ENCODE assay signal across 12 cellular contexts in the genomic region with DNA sequence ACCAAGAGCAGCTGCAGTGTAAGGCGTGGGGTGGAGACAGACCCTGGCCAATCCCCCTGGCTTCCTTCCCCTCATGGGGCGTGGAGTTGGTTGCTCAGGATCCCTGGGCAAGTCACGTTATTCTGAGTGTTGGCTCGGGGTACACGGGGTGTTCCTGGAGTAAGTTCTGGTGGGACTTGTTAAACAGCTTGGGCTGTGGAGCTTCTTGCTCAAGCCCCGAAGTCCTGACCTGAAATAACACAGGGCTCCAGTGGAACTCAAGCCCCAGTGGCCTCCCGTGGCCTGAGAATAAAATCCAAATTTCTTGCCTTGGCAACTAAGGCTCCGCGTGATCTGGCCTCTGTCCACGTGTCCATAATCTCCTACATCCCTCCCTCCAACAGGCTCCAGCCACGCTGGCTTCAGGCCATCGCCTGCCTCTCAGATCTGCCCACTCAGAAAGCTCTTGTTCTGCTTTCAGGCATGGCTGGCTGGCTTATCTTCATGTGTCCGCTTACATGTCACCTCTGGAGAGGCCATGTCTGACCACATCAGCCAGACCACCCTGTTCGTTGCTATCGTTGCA. TPM values are rescaled to one million over a fixed set of nuclear protein-coding genes. Genes with fewer than 3 reads are reported as not detected.
DNase-seq lines count a peak whose midpoint lies in the region; ATAC-seq and TF ChIP-seq lines count a peak whose summit lies in the region.
"Had no signal": no experiment of that assay in that cellular context is flagged by ENCODE, and none has a peak within 500 bp of the region (broad histone marks: within the 10 kb centered on the region; RNA-seq: fewer than 3 reads in every experiment).

No MANE protein-coding gene starts in this region.

- no peak overlapping the region for H3K18ac ChIP-seq in trophoblast cell (ENCODE audit: low read length)

- H4K20me1 ChIP-seq in MM.1S (ENCODE audit: insufficient read depth, low read length): no peaks in the 10 kb centered on the region

- H3K9ac ChIP-seq in trophoblast cell (ENCODE audit: low read length) (no peak overlapping the region), MM.1S (ENCODE audit: low read length) (no peak overlapping the region)

- no peak overlapping the region for H4K8ac ChIP-seq in trophoblast cell (ENCODE audit: low read depth, low read length)

- H3K27ac Mint-ChIP-seq in stimulated activated memory B cell treated with anti-CD40 and anti-IgM and Interleukin-4, amounts not matched to agents 10 μg/mL and 1 μg/mL and 100 μg/mL, for 72 hours: no peak overlapping the region
- H3K27ac Mint-ChIP-seq: activated T-helper 2 cell treated with anti-CD3 and anti-CD28 coated beads, Interferon-gamma antibody, Interleukin-2, Interleukin-4, amounts not matched to agents 10 μg/mL and 5 μg/mL and 100 μg/mL, durations not matched to agents 14 hours and 24 hours and 36 hours had no signal

- H3K9me2 ChIP-seq in MM.1S (replicated peaks; ENCODE audit: insufficient read depth, low read length): no peaks in the 10 kb centered on the region

- H3K9me3 Mint-ChIP-seq in stimulated activated memory B cell treated with anti-CD40 and anti-IgM and Interleukin-4, amounts not matched to agents 10 μg/mL and 1 μg/mL and 100 μg/mL, for 72 hours: no peaks in the 10 kb centered on the region
- H3K9me3 Mint-ChIP-seq: activated T-helper 2 cell treated with anti-CD3 and anti-CD28 coated beads, Interferon-gamma antibody, Interleukin-2, Interleukin-4, amounts not matched to agents 10 μg/mL and 5 μg/mL and 100 μg/mL, durations not matched to agents 14 hours and 24 hours and 36 hours had no signal

- no peak overlapping the region for H3K4me3 ChIP-seq in AG09309 (ENCODE audit: control insufficient read depth, low read depth, low read length)
- H3K4me3 ChIP-seq in trophoblast cell (ENCODE audit: low read depth, low read length): no peak overlapping the region
- no peak overlapping the region for H3K4me3 ChIP-seq in MM.1S (ENCODE audit: low read length)

- H3F3A ChIP-seq in MM.1S (ENCODE audit: insufficient read depth, low read length): no peaks in the 10 kb centered on the region

- H3K4ac ChIP-seq in trophoblast cell (ENCODE audit: low read depth, low read length): no peak overlapping the region

- no peak overlapping the region for H3K23ac ChIP-seq in trophoblast cell (ENCODE audit: low read length)

- peaks cover 0 to 2% of the 10 kb centered on the region in 2 experiments for H3K4me1 ChIP-seq in trophoblast cell (ENCODE audit: control insufficient read depth in 1 of 2, insufficient read depth in 2 of 2, low read length in 2 of 2)
- no peaks in the 10 kb centered on the region for H3K4me1 ChIP-seq in MM.1S (ENCODE audit: low read length)

- intact Hi-C loops in left cardiac atrium (cut with DNase I): no loop called here

- H2AFZ ChIP-seq in trophoblast cell (ENCODE audit: insufficient read depth, low read length, poor library complexity) (no peak overlapping the region), MM.1S (ENCODE audit: low read length) (no peak overlapping the region)

- ATAC-seq in left cardiac atrium (peak; percentile 92 to 94), HG03280 (IDR thresholded peaks at IDR 0.05; ENCODE audit: unreplicated experiment) (no peak)
- ATAC-seq in stimulated activated memory B cell treated with anti-CD40 and anti-IgM and Interleukin-4, amounts not matched to agents 10 μg/mL and 1 μg/mL and 100 μg/mL, for 72 hours: no peak

- no peak overlapping the region for H3K4me3 Mint-ChIP-seq in stimulated activated memory B cell treated with anti-CD40 and anti-IgM and Interleukin-4, amounts not matched to agents 10 μg/mL and 1 μg/mL and 100 μg/mL, for 72 hours

- peak overlapping the region; percentile 1 for H3K14ac ChIP-seq in trophoblast cell (ENCODE audit: low read length)

- no peak overlapping the region for H2BK5ac ChIP-seq in trophoblast cell (ENCODE audit: low read depth, low read length, poor library complexity)

- peak overlapping the region; percentile 46 for H2BK12ac ChIP-seq in trophoblast cell (ENCODE audit: low read length)

- no peak overlapping the region for H2AK5ac ChIP-seq in trophoblast cell (ENCODE audit: low read length)

- no peaks in the 10 kb centered on the region for H3K79me1 ChIP-seq in trophoblast cell (ENCODE audit: low read length)

- H4K12ac ChIP-seq in trophoblast cell (ENCODE audit: low read depth, low read length): no peak overlapping the region

- H3K27me3 Mint-ChIP-seq in stimulated activated memory B cell treated with anti-CD40 and anti-IgM and Interleukin-4, amounts not matched to agents 10 μg/mL and 1 μg/mL and 100 μg/mL, for 72 hours: peaks cover 26% of the 10 kb centered on the region

- H3K9me3 ChIP-seq in trophoblast cell (ENCODE audit: insufficient read depth, low read depth, low read length) (no peaks in the 10 kb centered on the region), MM.1S (replicated peaks; ENCODE audit: insufficient read depth, low read length) (no peaks in the 10 kb centered on the region)

- no peaks in the 10 kb centered on the region for H3K79me2 ChIP-seq in trophoblast cell (ENCODE audit: control insufficient read depth, insufficient read depth, low read length, poor library complexity)
- no peaks in the 10 kb centered on the region for H3K79me2 ChIP-seq in MM.1S (ENCODE audit: low read length)

- no CpG with 5 or more reads among the region's 15 CpGs for WGBS in trophoblast cell (ENCODE audit: extremely low coverage, insufficient coverage, insufficient read length)

- no peaks in the 10 kb centered on the region for H3K36me3 Mint-ChIP-seq in stimulated activated memory B cell treated with anti-CD40 and anti-IgM and Interleukin-4, amounts not matched to agents 10 μg/mL and 1 μg/mL and 100 μg/mL, for 72 hours

- TF ChIP-seq CTCF in AG09309 (IDR thresholded peaks at IDR 0.05; ENCODE audit: control insufficient read depth, insufficient read depth, low read depth, low read length, missing control alignments) (no peak), MM.1S (IDR thresholded peaks at IDR 0.05; ENCODE audit: low read length) (no peak)

- H2BK120ac ChIP-seq in trophoblast cell (ENCODE audit: insufficient read depth, low read length, poor library complexity): no peak overlapping the region

- no peaks in the 10 kb centered on the region for H3K4me1 Mint-ChIP-seq in stimulated activated memory B cell treated with anti-CD40 and anti-IgM and Interleukin-4, amounts not matched to agents 10 μg/mL and 1 μg/mL and 100 μg/mL, for 72 hours

- peak overlapping the region; percentile 8 for H4K91ac ChIP-seq in trophoblast cell (ENCODE audit: low read depth, low read length)

- H3K27me3 ChIP-seq in trophoblast cell (ENCODE audit: insufficient read depth, low read length): no peaks in the 10 kb centered on the region
- H3K27me3 ChIP-seq in MM.1S (replicated peaks; ENCODE audit: insufficient read depth, low read length): no peaks in the 10 kb centered on the region

- H3K36me3 ChIP-seq in trophoblast cell (ENCODE audit: control insufficient read depth in 1 of 2, insufficient read depth in 2 of 2, low read length in 2 of 2) (no peaks in the 10 kb centered on the region), MM.1S (replicated peaks; ENCODE audit: insufficient read depth, low read length) (no peaks in the 10 kb centered on the region)

- H3K27ac ChIP-seq in trophoblast cell (ENCODE audit: low read depth, low read length) (no peak overlapping the region), MM.1S (ENCODE audit: low read length) (no peak overlapping the region)
- H3K27ac ChIP-seq: C4-2B had no signal

- DNase-seq in AG09309 (ENCODE audit: low read depth): peak; percentile 24
- DNase-seq in amygdala (lab: John Stamatoyannopoulos, UW): peak in 52 of 56 donors; percentile 4 to 88 (median 68)
- DNase-seq in left cardiac atrium: peak; percentile 84
- no peak for DNase-seq in trophoblast cell
- no peak for DNase-seq in COR-L47 (lab: John Stamatoyannopoulos, UW)
- DNase-seq in MM.1S: no peak
- DNase-seq: erythroblast, T1000 had no signal

- H3K4me2 ChIP-seq in trophoblast cell (ENCODE audit: low read length) (no peak overlapping the region), MM.1S (ENCODE audit: low read depth, low read length) (no peak overlapping the region)

RNA-seq across cellular contexts. Expression of gene BCO1, which starts 49.3 kb away (rescaled TPM):
- under 1 TPM; 0.13 to 0.18 TPM for total RNA-seq in left cardiac atrium
- polyA plus RNA-seq in trophoblast cell (2013): 0.01 TPM in 1 of 2 replicates, not detected in the other
- total RNA-seq: activated T-helper 2 cell treated with anti-CD3 and anti-CD28 coated beads, Interferon-gamma antibody, Interleukin-2, Interleukin-4, amounts not matched to agents 10 μg/mL and 5 μg/mL and 100 μg/mL, durations not matched to agents 14 hours and 24 hours and 36 hours had no signal

Comparison
In these comparisons a context has a peak if more than half of its experiments do, and no peak if none do; other contexts are left out.
1. DNase-seq: peak in AG09309 (single experiment), amygdala (52 of 56) and left cardiac atrium (single experiment); none in trophoblast cell (0 of 2), COR-L47 (single experiment) and MM.1S (single experiment).
2. ATAC-seq: peak in left cardiac atrium (2 of 2); none in stimulated activated memory B cell treated with anti-CD40 and anti-IgM and Interleukin-4, amounts not matched to agents 10 μg/mL and 1 μg/mL and 100 μg/mL, for 72 hours (single experiment) and HG03280 (single experiment).